ENCODE assay signal across 8 cellular contexts in the genomic region with DNA sequence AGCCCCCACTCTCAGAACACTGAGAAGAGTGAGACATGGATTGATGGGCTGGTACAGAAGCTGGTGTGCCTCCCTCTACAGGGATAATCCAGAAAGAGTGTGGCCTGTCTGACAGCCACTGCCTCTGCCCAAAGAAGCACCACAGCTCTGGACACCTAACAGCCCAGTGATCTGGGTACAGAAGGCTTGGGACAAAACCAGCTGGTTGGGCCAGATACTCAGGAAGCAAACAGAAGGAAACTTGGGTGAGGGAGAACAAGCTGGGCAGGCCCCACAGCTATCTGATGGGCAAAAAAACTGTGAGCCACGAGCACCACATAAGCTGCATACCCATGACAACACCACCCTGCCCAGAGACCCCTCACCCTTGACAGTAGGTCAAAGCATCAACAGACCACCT. TPM values are rescaled to one million over a fixed set of nuclear protein-coding genes. Genes with fewer than 3 reads are reported as not detected.
"Had no signal": no experiment of that assay in that cellular context is flagged by ENCODE, and none has a peak within 500 bp of the region (broad histone marks: within the 10 kb centered on the region; RNA-seq: fewer than 3 reads in every experiment).

No MANE protein-coding gene starts in this region.

- H3K27me3 Mint-ChIP-seq: IgD-negative memory B cell had no signal

- ATAC-seq: GM23338, HepG2 had no signal

- H3K27ac ChIP-seq: HL-60 had no signal

- H3K4me1 Mint-ChIP-seq: IgD-negative memory B cell had no signal

- H3K4me3 Mint-ChIP-seq: GM23338, H9, IgD-negative memory B cell had no signal

- H3K4me3 ChIP-seq: GM23338 had no signal

- H3K36me3 Mint-ChIP-seq: IgD-negative memory B cell had no signal

- H3K27ac Mint-ChIP-seq: GM23338, IgD-negative memory B cell had no signal

- DNase-seq: H9, HCEC 1CT had no signal

RNA-seq across cellular contexts. Expression of gene TMPRSS11F, which starts 46.9 kb away (rescaled TPM):
- total RNA-seq: GM23338, H1, H9, HepG2, HT1080 had no signal
- polyA plus RNA-seq: GM23338, H1, HepG2, IgD-negative memory B cell had no signal
